In the genomic region with DNA sequence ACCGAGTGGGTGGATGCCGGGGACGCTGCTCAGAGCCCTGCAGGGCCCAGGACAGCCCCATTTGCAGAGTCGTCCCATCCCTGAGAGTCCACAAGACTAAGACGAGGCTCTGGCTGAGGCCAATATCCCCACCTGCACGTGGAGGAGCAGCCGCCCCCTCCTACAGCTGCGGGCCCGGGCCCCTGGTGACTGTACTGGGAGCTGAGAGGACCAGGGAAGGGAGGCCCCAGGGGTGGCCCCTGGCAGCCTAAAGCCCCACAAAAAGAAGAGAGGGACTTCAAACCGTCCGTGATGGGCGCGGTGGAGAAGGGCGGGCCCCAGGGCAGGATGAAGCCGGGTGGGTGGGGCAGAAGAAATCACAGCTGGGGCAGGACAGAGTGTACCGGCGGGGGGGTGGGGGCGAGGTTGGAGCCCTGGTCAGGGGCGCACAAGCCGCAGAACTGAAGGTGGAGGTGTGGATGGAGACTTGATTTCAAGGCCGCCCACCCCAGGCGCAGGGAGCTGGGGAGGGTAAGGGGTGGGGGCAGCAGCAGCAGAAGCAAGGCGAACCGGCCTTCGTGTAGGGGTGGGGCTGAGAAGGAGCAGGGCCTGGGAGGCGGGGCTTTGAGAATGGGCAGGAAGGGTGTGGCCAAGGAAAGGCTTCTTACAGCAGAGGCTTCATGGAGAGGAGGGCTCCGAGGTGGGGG, we compare ENCODE assay signal across 1 cellular context.
TF ChIP-seq lines count a peak whose summit lies in the region.

No MANE protein-coding gene starts in this region.

TF ChIP-seq in GM23338, 12 proteins besides CTCF, POLR2A, EP300 and RAD21 (continued from another document):
- TF ChIP-seq, protein P1, sequence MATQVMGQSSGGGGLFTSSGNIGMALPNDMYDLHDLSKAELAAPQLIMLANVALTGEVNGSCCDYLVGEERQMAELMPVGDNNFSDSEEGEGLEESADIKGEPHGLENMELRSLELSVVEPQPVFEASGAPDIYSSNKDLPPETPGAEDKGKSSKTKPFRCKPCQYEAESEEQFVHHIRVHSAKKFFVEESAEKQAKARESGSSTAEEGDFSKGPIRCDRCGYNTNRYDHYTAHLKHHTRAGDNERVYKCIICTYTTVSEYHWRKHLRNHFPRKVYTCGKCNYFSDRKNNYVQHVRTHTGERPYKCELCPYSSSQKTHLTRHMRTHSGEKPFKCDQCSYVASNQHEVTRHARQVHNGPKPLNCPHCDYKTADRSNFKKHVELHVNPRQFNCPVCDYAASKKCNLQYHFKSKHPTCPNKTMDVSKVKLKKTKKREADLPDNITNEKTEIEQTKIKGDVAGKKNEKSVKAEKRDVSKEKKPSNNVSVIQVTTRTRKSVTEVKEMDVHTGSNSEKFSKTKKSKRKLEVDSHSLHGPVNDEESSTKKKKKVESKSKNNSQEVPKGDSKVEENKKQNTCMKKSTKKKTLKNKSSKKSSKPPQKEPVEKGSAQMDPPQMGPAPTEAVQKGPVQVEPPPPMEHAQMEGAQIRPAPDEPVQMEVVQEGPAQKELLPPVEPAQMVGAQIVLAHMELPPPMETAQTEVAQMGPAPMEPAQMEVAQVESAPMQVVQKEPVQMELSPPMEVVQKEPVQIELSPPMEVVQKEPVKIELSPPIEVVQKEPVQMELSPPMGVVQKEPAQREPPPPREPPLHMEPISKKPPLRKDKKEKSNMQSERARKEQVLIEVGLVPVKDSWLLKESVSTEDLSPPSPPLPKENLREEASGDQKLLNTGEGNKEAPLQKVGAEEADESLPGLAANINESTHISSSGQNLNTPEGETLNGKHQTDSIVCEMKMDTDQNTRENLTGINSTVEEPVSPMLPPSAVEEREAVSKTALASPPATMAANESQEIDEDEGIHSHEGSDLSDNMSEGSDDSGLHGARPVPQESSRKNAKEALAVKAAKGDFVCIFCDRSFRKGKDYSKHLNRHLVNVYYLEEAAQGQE (IDR thresholded peaks at IDR 0.05; ENCODE audit: unreplicated experiment): no peak
